In genomic region chr6:75467284-75467683, GRCh38 we compare ENCODE assay signal across 16 cellular contexts. TPM values are rescaled to one million over a fixed set of nuclear protein-coding genes. Genes with fewer than 3 reads are reported as not detected.
DNase-seq lines count a peak whose midpoint lies in the region; ATAC-seq and TF ChIP-seq lines count a peak whose summit lies in the region.
"Had no signal": no experiment of that assay in that cellular context is flagged by ENCODE, and none has a peak within 500 bp of the region (broad histone marks: within the 10 kb centered on the region; RNA-seq: fewer than 3 reads in every experiment).

No MANE protein-coding gene starts in this region.

- no peak for DNase-seq in GM23338 (ENCODE audit: low spot score)
- no peak for DNase-seq in fibroblast of lung (ENCODE audit: low read depth in 2 of 2)
- DNase-seq in mesothelial cell of epicardium (ENCODE audit: low spot score in 2 of 2, unreplicated experiment in 2 of 2): no peak
- DNase-seq in RWPE1 (ENCODE audit: low spot score): no peak
- no peak for DNase-seq in activated effector memory CD4-positive, alpha-beta T cell treated with Interleukin-2 at 50 U/mL for 16 hours
- DNase-seq: CD4-positive, alpha-beta T cell; DMS153; GDM1; GOT3; NCI-H1694; NCI-H2107; NCI-H510A; NCI-H774; OCI-M1 had no signal

- no peak overlapping the region for H3K4me3 ChIP-seq in GM23338
- no peak overlapping the region for H3K4me3 ChIP-seq in fibroblast of lung (replicated peaks in 1 of 4; ENCODE audit: control extremely low read depth in 1 of 4, insufficient read depth in 1 of 4, low read depth in 3 of 4, low read length in 4 of 4)
- no peak overlapping the region for H3K4me3 ChIP-seq in skeletal muscle tissue (ENCODE audit: low read length in 3 of 3)

- H3K9me3 ChIP-seq in fibroblast of lung (ENCODE audit: control insufficient read depth, insufficient read depth, low read depth, low read length) (no peaks in the 10 kb centered on the region), skeletal muscle tissue (ENCODE audit: control insufficient read depth in 3 of 3, low read length in 3 of 3) (no peaks in the 10 kb centered on the region)

- POLR2A ChIA-PET in RWPE1 (lab: Yijun Ruan, JAX; ENCODE audit: low non-redundant PET): no interaction called here

- H3K9me2 ChIP-seq in GM23338 (ENCODE audit: insufficient read depth): no peaks in the 10 kb centered on the region

- H3K27me3 ChIP-seq in GM23338 (ENCODE audit: insufficient read depth): no peaks in the 10 kb centered on the region
- H3K27me3 ChIP-seq in fibroblast of lung (ENCODE audit: control insufficient read depth, insufficient read depth, low read length): no peaks in the 10 kb centered on the region
- H3K27me3 ChIP-seq in skeletal muscle tissue (ENCODE audit: control insufficient read depth in 3 of 3, insufficient read depth in 3 of 3, low read length in 3 of 3): no peaks in the 10 kb centered on the region

- H3K27ac Mint-ChIP-seq in GM23338 (no peak overlapping the region), mesothelial cell of epicardium (peak overlapping the region; percentile 58)
- H3K27ac Mint-ChIP-seq: CD4-positive, alpha-beta T cell had no signal

- CTCF ChIA-PET in RWPE1 (lab: Yijun Ruan, JAX): no interaction called here

- H3K4me3 Mint-ChIP-seq in GM23338: no peak overlapping the region
- no peak overlapping the region for H3K4me3 Mint-ChIP-seq in mesothelial cell of epicardium
- H3K4me3 Mint-ChIP-seq: CD4-positive, alpha-beta T cell had no signal

- H3K4me1 ChIP-seq in GM23338 (ENCODE audit: insufficient read depth) (peaks cover 7% of the 10 kb centered on the region; the same call in 1 of the 2 replicates), fibroblast of lung (ENCODE audit: control insufficient read depth, extremely low read depth, insufficient read depth, low read length) (no peaks in the 10 kb centered on the region), skeletal muscle tissue (ENCODE audit: control insufficient read depth in 3 of 3, insufficient read depth in 3 of 3, low read length in 3 of 3) (peaks cover 7 to 21% (median 21%) of the 10 kb centered on the region in 3 donors)

- no peak for TF ChIP-seq CTCF in GM23338 (conservative IDR thresholded peaks at IDR 0.05; ENCODE audit: low read depth in 2 of 2)
- no peak for TF ChIP-seq CTCF in fibroblast of lung (conservative IDR thresholded peaks at IDR 0.05 in 1 of 2, IDR thresholded peaks at IDR 0.05 in 1 of 2; ENCODE audit: low read depth in 1 of 2, low read length in 2 of 2)
- TF ChIP-seq CTCF in mesothelial cell of epicardium (IDR thresholded peaks at IDR 0.05; ENCODE audit: unreplicated experiment): no peak
- no peak for TF ChIP-seq CTCF in RWPE1 (conservative IDR thresholded peaks at IDR 0.05; ENCODE audit: low read depth)

- no peaks in the 10 kb centered on the region for H3K79me2 ChIP-seq in GM23338 (replicated peaks; ENCODE audit: insufficient read depth)
- H3K79me2 ChIP-seq in fibroblast of lung (ENCODE audit: control insufficient read depth, insufficient read depth, low read length): no peaks in the 10 kb centered on the region

- H3K36me3 ChIP-seq in GM23338 (ENCODE audit: insufficient read depth) (no peaks in the 10 kb centered on the region), fibroblast of lung (ENCODE audit: control insufficient read depth, insufficient read depth, low read length) (no peaks in the 10 kb centered on the region), skeletal muscle tissue (ENCODE audit: control insufficient read depth in 3 of 3, insufficient read depth in 3 of 3, low read length in 3 of 3) (no peaks in the 10 kb centered on the region)

- ATAC-seq in GM23338 (peak; percentile 62), GM18907 (IDR thresholded peaks at IDR 0.05; ENCODE audit: unreplicated experiment) (no peak)

- H3K36me3 Mint-ChIP-seq in GM23338 (ENCODE audit: low read depth): no peaks in the 10 kb centered on the region
- no peaks in the 10 kb centered on the region for H3K36me3 Mint-ChIP-seq in mesothelial cell of epicardium

- H3K9ac ChIP-seq in fibroblast of lung (ENCODE audit: insufficient read depth, low read length): no peak overlapping the region
- H3K9ac ChIP-seq in skeletal muscle tissue (ENCODE audit: low read depth in 1 of 3, low read length in 3 of 3): no peak overlapping the region

- no peaks in the 10 kb centered on the region for H3K9me3 Mint-ChIP-seq in GM23338
- peaks cover 8% of the 10 kb centered on the region for H3K9me3 Mint-ChIP-seq in mesothelial cell of epicardium

- no peaks in the 10 kb centered on the region for H3F3A ChIP-seq in GM23338 (replicated peaks; ENCODE audit: low read depth)

- H3K27me3 Mint-ChIP-seq in GM23338 (ENCODE audit: insufficient read depth, low read depth, poor library complexity) (peaks cover 2% of the 10 kb centered on the region), mesothelial cell of epicardium (ENCODE audit: low read depth) (no peaks in the 10 kb centered on the region)

- H2AFZ ChIP-seq in GM23338 (peak overlapping the region; percentile 44; the same call in 1 of the 2 replicates), fibroblast of lung (ENCODE audit: low read length) (peak overlapping the region; percentile 11)

- no peak overlapping the region for H3K4me2 ChIP-seq in GM23338
- H3K4me2 ChIP-seq in fibroblast of lung (ENCODE audit: extremely low read depth, insufficient read depth, low read length): no peak overlapping the region

- H4K20me1 ChIP-seq in GM23338 (replicated peaks; ENCODE audit: insufficient read depth): no peaks in the 10 kb centered on the region
- H4K20me1 ChIP-seq in fibroblast of lung (ENCODE audit: control insufficient read depth, extremely low read depth, insufficient read depth, low read length): no peaks in the 10 kb centered on the region

- no peak overlapping the region for H3K27ac ChIP-seq in GM23338 (ENCODE audit: low read depth)
- no peak overlapping the region for H3K27ac ChIP-seq in fibroblast of lung (ENCODE audit: insufficient read depth, low read length)
- H3K27ac ChIP-seq in skeletal muscle tissue (ENCODE audit: low read depth, low read length): peak overlapping the region; percentile 26
- H3K27ac ChIP-seq in RWPE1: no peak overlapping the region

- H3K4me1 Mint-ChIP-seq in GM23338: peaks cover 13% of the 10 kb centered on the region
- H3K4me1 Mint-ChIP-seq in mesothelial cell of epicardium: peaks cover 8% of the 10 kb centered on the region

TF ChIP-seq in GM23338, 12 proteins besides CTCF, POLR2A, EP300 and RAD21 (continues in another document):
- TF ChIP-seq NANOG (IDR thresholded peaks at IDR 0.05; ENCODE audit: borderline replicate concordance) (no peak), POLR2AphosphoS5 (IDR thresholded peaks at IDR 0.05; ENCODE audit: low read depth) (no peak), ZNF114 (CRISPR knock-in tag; IDR thresholded peaks at IDR 0.05) (no peak), EZH2phosphoT487 (IDR thresholded peaks at IDR 0.05; ENCODE audit: unreplicated experiment) (no peak), JUNB (IDR thresholded peaks at IDR 0.05; ENCODE audit: unreplicated experiment) (no peak)

RNA-seq across cellular contexts. Expression of gene FILIP1, which starts 26.3 kb away (rescaled TPM):
- 3.4 and 3.7 TPM in 2 replicates for total RNA-seq in GM23338 (2014; rRNA removed; shearing (Covaris generic))
- 4.7 and 6.4 TPM in 2 replicates for polyA plus RNA-seq in GM23338 (2016; fragmentation: Nextera tagmentation; extraction: Ambion mirVana)
- 0.33 and 0.77 TPM in 2 replicates for total RNA-seq in fibroblast of lung
- 0.76 and 2.3 TPM in 2 replicates for polyA plus RNA-seq in fibroblast of lung
- 0.62 and 2.3 TPM in 2 replicates for polyA plus RNA-seq in fibroblast of lung (2012)
- polyA minus RNA-seq in fibroblast of lung (ENCODE audit: low replicate concordance): 0.33 and 1.0 TPM in 2 replicates
- total RNA-seq in mesothelial cell of epicardium: 9.7 to 11.3 TPM (median 10.4 TPM) in 3 replicates
- 19.3 TPM for total RNA-seq in skeletal muscle tissue
